Comparison of ENCODE assay signal across 18 cellular contexts in the genomic region with DNA sequence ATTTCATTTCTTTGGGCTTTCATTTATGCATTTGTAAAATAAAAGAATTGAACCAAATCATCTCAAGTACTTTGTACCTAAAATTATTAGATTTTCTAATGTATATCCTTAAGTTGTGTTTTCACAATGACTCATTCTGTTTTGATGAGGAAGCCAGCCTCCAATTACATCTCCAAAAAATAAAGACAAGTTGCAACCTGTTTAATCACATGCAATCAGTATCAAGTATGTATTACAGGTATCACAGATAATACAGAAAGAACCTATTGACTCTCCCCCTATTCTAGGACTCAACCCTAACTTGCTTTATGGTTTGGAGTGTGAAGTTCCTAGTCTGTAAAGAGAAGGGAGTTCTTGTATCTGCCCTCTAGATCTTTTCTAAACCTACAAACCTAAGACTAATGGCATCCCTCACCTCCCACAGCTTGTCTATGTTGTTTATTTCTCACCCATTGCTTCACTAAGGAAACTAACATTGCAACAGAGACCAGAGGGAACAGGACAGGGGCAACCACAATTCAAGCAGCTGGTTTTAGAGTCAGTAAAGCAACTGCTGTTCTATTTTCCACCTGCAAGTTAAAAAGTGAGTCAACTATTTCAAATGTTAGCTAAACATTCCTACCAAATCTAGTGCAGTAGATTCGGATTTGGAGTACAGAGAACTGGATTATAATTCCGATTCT.
DNase-seq lines count a peak whose midpoint lies in the region; ATAC-seq and TF ChIP-seq lines count a peak whose summit lies in the region.
"Had no signal": no experiment of that assay in that cellular context is flagged by ENCODE, and none has a peak within 500 bp of the region (broad histone marks: within the 10 kb centered on the region; RNA-seq: fewer than 3 reads in every experiment).

No MANE protein-coding gene starts in this region.

- H3K27ac ChIP-seq in AG04450 (ENCODE audit: low read depth, low read length): peak overlapping the region; percentile 99
- no peak overlapping the region for H3K27ac ChIP-seq in prostate gland
- no peak overlapping the region for H3K27ac ChIP-seq in right cardiac atrium (ENCODE audit: low read length)
- H3K27ac ChIP-seq: BLaER1, colonic mucosa, vagina, WERI-Rb-1 had no signal

- no peak for TF ChIP-seq CTCF in AG04450 (IDR thresholded peaks at IDR 0.05; ENCODE audit: low read depth, low read length)
- no peak for TF ChIP-seq CTCF in fibroblast of villous mesenchyme (IDR thresholded peaks at IDR 0.05; ENCODE audit: insufficient read depth, low read depth, low read length)
- no peak for TF ChIP-seq CTCF in prostate gland (IDR thresholded peaks at IDR 0.05)

- WGBS in prostate gland: 97% methylated on average over 2 of the region's 2 CpGs
- 87% methylated on average over 2 of the region's 2 CpGs for WGBS in right cardiac atrium

- CTCF ChIA-PET in AG04450 (lab: Charles Lee): interaction anchor here (0.6 to 1.5 kb wide), 3 partner anchors 21 to 395 kb away, joined by 3 to 5 read pairs (median 4); no protein-coding TSS in a partner anchor

- POLR2A ChIA-PET in AG04450 (lab: Yijun Ruan, JAX): interaction anchor here (0.9 to 1.4 kb wide), 4 partner anchors 34 to 822 kb away, joined by 3 to 7 read pairs (median 4); partner anchors contain the start of gene MEIS1

- H3K27me3 ChIP-seq in AG04450 (ENCODE audit: control insufficient read depth, insufficient read depth, low read length) (no peaks in the 10 kb centered on the region), prostate gland (replicated peaks; ENCODE audit: insufficient read depth) (no peaks in the 10 kb centered on the region), right cardiac atrium (ENCODE audit: control insufficient read depth, insufficient read depth) (no peaks in the 10 kb centered on the region)
- H3K27me3 ChIP-seq: BLaER1, colonic mucosa, vagina had no signal

- H3K4me1 ChIP-seq in prostate gland (replicated peaks): no peaks in the 10 kb centered on the region
- no peaks in the 10 kb centered on the region for H3K4me1 ChIP-seq in right cardiac atrium (ENCODE audit: control insufficient read depth, insufficient read depth, low read length)
- H3K4me1 ChIP-seq: BLaER1, colonic mucosa had no signal

- no peak for ATAC-seq in HG03354 (IDR thresholded peaks at IDR 0.05; ENCODE audit: poor library complexity, severe bottlenecking, unreplicated experiment)
- ATAC-seq in right cardiac atrium: no peak

- no peaks in the 10 kb centered on the region for H3K9me3 ChIP-seq in AG04450 (ENCODE audit: control insufficient read depth, insufficient read depth, low read length)
- H3K9me3 ChIP-seq in prostate gland: no peaks in the 10 kb centered on the region
- H3K9me3 ChIP-seq in right cardiac atrium (ENCODE audit: control insufficient read depth, low read length): no peaks in the 10 kb centered on the region
- H3K9me3 ChIP-seq: BLaER1, colonic mucosa, SK-N-SH, vagina had no signal

- no peaks in the 10 kb centered on the region for H3K36me3 ChIP-seq in prostate gland
- H3K36me3 ChIP-seq: BLaER1, colonic mucosa, vagina, WERI-Rb-1 had no signal

- DNase-seq in AG04450 (ENCODE audit: low read depth, low spot score) (peak; percentile 93), HCEC 1CT (peak; percentile 71), RPMI7951 (ENCODE audit: low read depth) (peak; percentile 25), fibroblast of villous mesenchyme (ENCODE audit: low read depth) (peak; percentile 91), prostate gland (ENCODE audit: low spot score) (no peak), retina (no peak), right cardiac atrium (no peak)
- DNase-seq: activated naive CD8-positive, alpha-beta T cell treated with anti-CD3 and anti-CD28 coated beads for 36 hours; colonic mucosa; GDM1; naive B cell; NCI-H526 treated with DMSO at 0.1 percent for 48 hours; SK-N-SH; stimulated activated naive CD4-positive, alpha-beta T cell treated with Interleukin-2 at 50 U/mL for 16 hours; WERI-Rb-1 had no signal

- H3K4me3 ChIP-seq in AG04450 (ENCODE audit: low read depth, low read length) (no peak overlapping the region), fibroblast of villous mesenchyme (ENCODE audit: low read depth, low read length) (no peak overlapping the region), prostate gland (no peak overlapping the region), right cardiac atrium (ENCODE audit: low read length) (no peak overlapping the region)
- H3K4me3 ChIP-seq: BLaER1, colonic mucosa, vagina had no signal

- TF ChIP-seq POLR2A in prostate gland (IDR thresholded peaks at IDR 0.05): no peak

- intact Hi-C loops in prostate gland (cut with DNase I): no loop called here
- intact Hi-C loops in right cardiac atrium (cut with DNase I): no loop called here

Comparison
In these comparisons a context has a peak if more than half of its experiments do, and no peak if none do; other contexts are left out.
1. DNase-seq: peak in AG04450 (single experiment), HCEC 1CT (single experiment), RPMI7951 (single experiment) and fibroblast of villous mesenchyme (single experiment); none in prostate gland (single experiment), retina (single experiment) and right cardiac atrium (0 of 3).